8 cellular contexts compared by ENCODE assay signal in genomic region chr2:70994445-70995226, GRCh38. TPM values are rescaled to one million over a fixed set of nuclear protein-coding genes. Genes with fewer than 3 reads are reported as not detected.
DNase-seq lines count a peak whose midpoint lies in the region; ATAC-seq lines count a peak whose summit lies in the region.

TSS of gene TEX261 (minus strand) at chr2:70994873. CDS start at chr2:70994757, 116 bp downstream.

- no peaks in the 10 kb centered on the region for H3K27me3 ChIP-seq in mesendoderm (ENCODE audit: insufficient read depth, low read length, poor library complexity)

- DNase-seq in COLO668 (lab: John Stamatoyannopoulos, UW; ENCODE audit: unreplicated experiment) (peak; percentile 95), HK-2 (ENCODE audit: unreplicated experiment) (peak; percentile 90), NK-92 (lab: John Stamatoyannopoulos, UW; ENCODE audit: unreplicated experiment) (peak; percentile 13), mesendoderm (peak; percentile 91)
- peak; percentile 74 to 80 for DNase-seq in activated CD8-positive, alpha-beta memory T cell treated with anti-CD3 and anti-CD28 coated beads for 4 hours (ENCODE audit: low read depth in 2 of 2)
- DNase-seq in effector memory CD8-positive, alpha-beta T cell, result peak; percentile 90 to 93 (median 92)
- peak; percentile 80 for DNase-seq in stimulated activated CD8-positive, alpha-beta memory T cell treated with anti-CD3 and anti-CD28 coated beads, Interleukin-15, amount 100 ng/mL, for 1 hour (ENCODE audit: low read depth)

- H3K4me3 Mint-ChIP-seq in effector memory CD8-positive, alpha-beta T cell, result peak within 1 kb of the TSS; percentile 87 to 100

- peaks cover 12% of the 10 kb centered on the region for H3K79me1 ChIP-seq in mesendoderm (ENCODE audit: low read length)

- H3K4me2 ChIP-seq in mesendoderm (ENCODE audit: low read length), result peak within 1 kb of the TSS; percentile 99

- no peaks in the 10 kb centered on the region for H3K36me3 ChIP-seq in mesendoderm (ENCODE audit: control insufficient read depth, insufficient read depth, low read length)

- no CpG with 5 or more reads among the region's 87 CpGs for WGBS in mesendoderm (ENCODE audit: extremely low coverage, insufficient coverage, low lambda C conversion rate)

- no peak within 1 kb of the TSS for H2BK5ac ChIP-seq in mesendoderm (ENCODE audit: low read length)

- peak within 1 kb of the TSS; percentile 89 for H3K56ac ChIP-seq in mesendoderm (ENCODE audit: low read length)

- H3K9ac ChIP-seq in mesendoderm (ENCODE audit: low read length), result peak within 1 kb of the TSS; percentile 86

- H3K18ac ChIP-seq in mesendoderm (ENCODE audit: low read length), result no peak within 1 kb of the TSS

- ATAC-seq in GM19455 (IDR thresholded peaks at IDR 0.05; ENCODE audit: unreplicated experiment), result peak; percentile 94
- peak; percentile 93 for ATAC-seq in effector memory CD8-positive, alpha-beta T cell (replicated peaks)

- no peak within 1 kb of the TSS for H3K27ac ChIP-seq in mesendoderm (ENCODE audit: low read depth, low read length)

- H2BK120ac ChIP-seq in mesendoderm (ENCODE audit: low read depth, low read length), result no peak within 1 kb of the TSS

- peaks cover 6% of the 10 kb centered on the region for H3K4me1 ChIP-seq in mesendoderm (ENCODE audit: control insufficient read depth, low read depth, low read length)

- H2AK5ac ChIP-seq in mesendoderm (ENCODE audit: low read length), result no peak within 1 kb of the TSS

- H4K5ac ChIP-seq in mesendoderm (ENCODE audit: low read length), result no peak within 1 kb of the TSS

- H3K4me3 ChIP-seq in mesendoderm (ENCODE audit: low read length), result peak within 1 kb of the TSS; percentile 84

- peak within 1 kb of the TSS; percentile 21 for H3K4ac ChIP-seq in mesendoderm (ENCODE audit: low read depth, low read length)

- H3K23ac ChIP-seq in mesendoderm (ENCODE audit: low read length), result peak within 1 kb of the TSS; percentile 15

- H3K4me1 Mint-ChIP-seq in effector memory CD8-positive, alpha-beta T cell (ENCODE audit: low read depth in 2 of 2), result peaks cover 27 to 34% of the 10 kb centered on the region in 2 donors

- peaks cover 19% of the 10 kb centered on the region for H3K36me3 Mint-ChIP-seq in effector memory CD8-positive, alpha-beta T cell (ENCODE audit: insufficient read depth)

- H3K27ac Mint-ChIP-seq in effector memory CD8-positive, alpha-beta T cell, result peak within 1 kb of the TSS; percentile 74 to 95

- peaks cover 10% of the 10 kb centered on the region for H3K79me2 ChIP-seq in mesendoderm (ENCODE audit: control insufficient read depth, insufficient read depth, low read length)

- H3K27me3 Mint-ChIP-seq in effector memory CD8-positive, alpha-beta T cell, result no peaks in the 10 kb centered on the region

- H2BK15ac ChIP-seq in mesendoderm (replicated peaks; ENCODE audit: low read depth), result no peak within 1 kb of the TSS

- H3K9me3 Mint-ChIP-seq in effector memory CD8-positive, alpha-beta T cell, result no peaks in the 10 kb centered on the region

- H4K8ac ChIP-seq in mesendoderm (ENCODE audit: low read depth, low read length), result no peak within 1 kb of the TSS

RNA-seq across cellular contexts. Expression of gene TEX261, which starts in this region (rescaled TPM):
- polyA plus RNA-seq in mesendoderm (2013, experiment 1 of 2), result 28.9 TPM
- 31.3 TPM for polyA plus RNA-seq in mesendoderm (2013, experiment 2 of 2)

Comparison
In these comparisons a context has a peak if more than half of its experiments do, and no peak if none do; other contexts are left out.
1. DNase-seq: peak in every context shown above with its lines; median percentile 95 in COLO668; 92 in effector memory CD8-positive, alpha-beta T cell; 91 in mesendoderm; 90 in HK-2; 80 in stimulated activated CD8-positive, alpha-beta memory T cell treated with anti-CD3 and anti-CD28 coated beads, Interleukin-15, amount 100 ng/mL, for 1 hour; 77 in activated CD8-positive, alpha-beta memory T cell treated with anti-CD3 and anti-CD28 coated beads for 4 hours; 13 in NK-92.